30 cellular contexts compared by ENCODE assay signal in genomic region chr15:75233504-75234190, GRCh38. TPM values are rescaled to one million over a fixed set of nuclear protein-coding genes. Genes with fewer than 3 reads are reported as not detected.
DNase-seq lines count a peak whose midpoint lies in the region; ATAC-seq and TF ChIP-seq lines count a peak whose summit lies in the region.
"Had no signal": no experiment of that assay in that cellular context is flagged by ENCODE, and none has a peak within 500 bp of the region (broad histone marks: within the 10 kb centered on the region; RNA-seq: fewer than 3 reads in every experiment).

No MANE protein-coding gene starts in this region.

- H3K9me3 ChIP-seq in heart left ventricle = no peaks in the 10 kb centered on the region
- H3K9me3 ChIP-seq in transverse colon = no peaks in the 10 kb centered on the region
- H3K9me3 ChIP-seq: SK-N-SH had no signal

- TF ChIP-seq POLR2A in heart left ventricle (IDR thresholded peaks at IDR 0.05) (no peak), transverse colon (IDR thresholded peaks at IDR 0.05) (no peak)

- intact Hi-C loops in Right ventricle myocardium inferior (cut with DNase I) (no loop called here), heart left ventricle (cut with DNase I) (loop anchor here in 4 of 10 donors (10.0 kb wide), 2 partner anchors 81 to 91 kb away; no protein-coding TSS in a partner anchor), left ventricle myocardium superior (cut with micrococcal nuclease) (no loop called here), transverse colon (cut with DNase I; ENCODE audit: low total_unique reads) (no loop called here)

- H3K4me1 ChIP-seq in heart left ventricle (peaks cover 0 to 8% (median 0%) of the 10 kb centered on the region in 12 donors), transverse colon (no peaks in the 10 kb centered on the region), foreskin keratinocyte (no peaks in the 10 kb centered on the region)

- H3K4me3 ChIP-seq in heart left ventricle (no peak overlapping the region), transverse colon (no peak overlapping the region)
- H3K4me3 ChIP-seq: GM12878 had no signal

- ATAC-seq in Right ventricle myocardium inferior = no peak
- ATAC-seq in heart left ventricle = no peak
- no peak for ATAC-seq in left ventricle myocardium superior
- ATAC-seq in foreskin keratinocyte = no peak
- ATAC-seq: GM12878; stimulated activated naive B cell treated with anti-CD40 and anti-IgM and Interleukin-4, amounts not matched to agents 10 μg/mL and 1 μg/mL and 100 μg/mL, for 72 hours had no signal

- DNase-seq in Right ventricle myocardium inferior (ENCODE audit: missing footprints) (peak; percentile 43), heart left ventricle (no peak), GM13977 (ENCODE audit: low spot score) (peak; percentile 12), left ventricle myocardium superior (peak; percentile 9), transverse colon (peak; percentile 2), foreskin keratinocyte (no peak)
- DNase-seq in stimulated activated CD4-positive, alpha-beta T cell treated with anti-CD3 and anti-CD28 coated beads, Interleukin-12 subunit alpha, Interleukin-12 subunit beta, amount 100 ng/mL, for 4 hours = no peak
- DNase-seq: activated CD4-positive, alpha-beta T cell treated with anti-CD3 and anti-CD28 coated beads, Interleukin-2, amount 50 U/mL, for 48 hours; activated CD4-positive, CD25-positive, alpha-beta regulatory T cell treated with anti-CD3 and anti-CD28 coated beads, Interleukin-2, amount 50 U/mL, for 72 hours; CD8-positive, alpha-beta memory T cell; EL; HCEC 1CT; Kasumi-1; midbrain; naive B cell; NCI-H1436; NCI-H2081 treated with DMSO at 0.1 percent for 48 hours; NCI-H2227 treated with DMSO at 0.1 percent for 48 hours; NCI-H526; NK-92 treated with Interleukin-12 subunit alpha and Interleukin-12 subunit beta, amount 100 ng/mL, for 24 hours; nucleus accumbens; SK-N-SH; stimulated activated naive B cell treated with anti-CD40 and anti-IgM and Interleukin-4, amounts not matched to agents 10 μg/mL and 1 μg/mL and 100 μg/mL, for 72 hours; substantia nigra had no signal

- in situ Hi-C loops in GM13977 (cut with MboI; ENCODE audit: low pct_unique_long_range_greater_than_20kb, low sequenced_read_pairs, unreplicated experiment) (no loop called here), transverse colon (cut with MboI; ENCODE audit: low pct_ligation_motif_present in 1 of 4, low pct_unique_long_range_greater_than_20kb in 1 of 4, low sequenced_read_pairs in 3 of 4) (no loop called here)

- no peaks in the 10 kb centered on the region for H3K36me3 ChIP-seq in heart left ventricle
- H3K36me3 ChIP-seq in transverse colon = no peaks in the 10 kb centered on the region

- 66 to 77% (median 69%) methylated on average over 14 of the region's 14 CpGs for WGBS in heart left ventricle, 4 donors
- WGBS in transverse colon (ENCODE audit: low coverage in 1 of 2), 2 donors = 47 to 66% methylated on average over 3 to 14 of the region's 14 CpGs

- TF ChIP-seq CTCF in heart left ventricle (IDR thresholded peaks at IDR 0.05) = no peak
- TF ChIP-seq CTCF in GM13977 (IDR thresholded peaks at IDR 0.05; ENCODE audit: extremely low read depth, insufficient read depth, missing control alignments) = no peak
- no peak for TF ChIP-seq CTCF in transverse colon (IDR thresholded peaks at IDR 0.05)
- no peak for TF ChIP-seq CTCF in foreskin keratinocyte (conservative IDR thresholded peaks at IDR 0.05)

- no peak overlapping the region for H3K27ac ChIP-seq in heart left ventricle
- no peak overlapping the region for H3K27ac ChIP-seq in transverse colon
- no peak overlapping the region for H3K27ac ChIP-seq in foreskin keratinocyte

- peaks cover 0 to 11% (median 0%) of the 10 kb centered on the region in 9 donors for H3K27me3 ChIP-seq in heart left ventricle
- H3K27me3 ChIP-seq in transverse colon = peaks cover 5% of the 10 kb centered on the region
- peaks cover 24% of the 10 kb centered on the region for H3K27me3 ChIP-seq in foreskin keratinocyte

- no peak for TF ChIP-seq EP300 in transverse colon (IDR thresholded peaks at IDR 0.05; ENCODE audit: low read depth)

RNA-seq across cellular contexts. Expression of gene GOLGA6C, which starts 24.5 kb away (rescaled TPM):
- total RNA-seq in Right ventricle myocardium inferior (not detected), heart left ventricle (not detected), left ventricle myocardium superior (not detected), transverse colon (not detected), foreskin keratinocyte (not detected in 2 replicates)
- polyA plus RNA-seq in heart left ventricle (not detected), foreskin keratinocyte (not detected in 2 replicates)
- total RNA-seq: activated T-helper 2 cell treated with anti-CD3 and anti-CD28 coated beads, Interferon-gamma antibody, Interleukin-2, Interleukin-4, amounts not matched to agents 10 μg/mL and 5 μg/mL and 100 μg/mL, durations not matched to agents 14 hours and 24 hours and 36 hours; aorta; CD8-positive, alpha-beta memory T cell; GM12878; T-helper 1 cell treated with Interleukin-12 subunit alpha and Interleukin-12 subunit beta and Interleukin-4 antibody, amounts not matched to agents 30 ng/mL and 1 ng/mL, for 36 hours; urinary bladder had no signal
- polyA plus RNA-seq: aorta; CD8-positive, alpha-beta memory T cell; GM12878; SK-N-SH; urinary bladder had no signal

RNA-seq across cellular contexts. Expression of gene C15orf39, which starts 32.0 kb away (rescaled TPM):
- total RNA-seq in Right ventricle myocardium inferior = 15.0 TPM
- 10 to 100 TPM in 8 of 9 donors, 1 to 10 TPM in 1; 10.0 to 26.1 (median 13.9) TPM for total RNA-seq in heart left ventricle
- polyA plus RNA-seq in heart left ventricle = 10 to 100 TPM in 1 of 2 donors, 1 to 10 TPM in 1; 6.5 to 11.9 TPM
- total RNA-seq in left ventricle myocardium superior = 14.8 TPM
- 10 to 100 TPM; 20.9 to 27.9 (median 26.7) TPM for total RNA-seq in transverse colon
- 17.2 and 23.6 TPM in 2 replicates for total RNA-seq in foreskin keratinocyte
- polyA plus RNA-seq in foreskin keratinocyte = 15.2 and 19.7 TPM in 2 replicates

RNA-seq across cellular contexts. Expression of gene GOLGA6D, which starts 49.0 kb away (rescaled TPM):
- not detected for total RNA-seq in Right ventricle myocardium inferior
- total RNA-seq in heart left ventricle = not detected
- not detected for polyA plus RNA-seq in heart left ventricle
- total RNA-seq in left ventricle myocardium superior = not detected
- not detected for total RNA-seq in transverse colon
- total RNA-seq in foreskin keratinocyte = not detected in 2 replicates
- polyA plus RNA-seq in foreskin keratinocyte = not detected in 2 replicates
- total RNA-seq: activated T-helper 2 cell treated with anti-CD3 and anti-CD28 coated beads, Interferon-gamma antibody, Interleukin-2, Interleukin-4, amounts not matched to agents 10 μg/mL and 5 μg/mL and 100 μg/mL, durations not matched to agents 14 hours and 24 hours and 36 hours; bronchial epithelial cell; CD8-positive, alpha-beta memory T cell; GM12878; T-helper 1 cell treated with Interleukin-12 subunit alpha and Interleukin-12 subunit beta and Interleukin-4 antibody, amounts not matched to agents 30 ng/mL and 1 ng/mL, for 36 hours; urinary bladder had no signal
- polyA plus RNA-seq: CD8-positive, alpha-beta memory T cell; GM12878; urinary bladder had no signal

Comparison
In these comparisons a context has a peak if more than half of its experiments do, and no peak if none do; other contexts are left out.
1. DNase-seq: peak in Right ventricle myocardium inferior (single experiment), GM13977 (single experiment), left ventricle myocardium superior (single experiment) and transverse colon (single experiment); none in heart left ventricle (0 of 5), stimulated activated CD4-positive, alpha-beta T cell treated with anti-CD3 and anti-CD28 coated beads, Interleukin-12 subunit alpha, Interleukin-12 subunit beta, amount 100 ng/mL, for 4 hours (single experiment) and foreskin keratinocyte (0 of 2).